ENCODE assay signal across 22 cellular contexts in genomic region chr6:31782126-31782941, GRCh38. TPM values are rescaled to one million over a fixed set of nuclear protein-coding genes. Genes with fewer than 3 reads are reported as not detected.
"Had no signal": no experiment of that assay in that cellular context is flagged by ENCODE, and none has a peak within 500 bp of the region (broad histone marks: within the 10 kb centered on the region; RNA-seq: fewer than 3 reads in every experiment).

No MANE protein-coding gene starts in this region.

- ATAC-seq: esophagus mucosa; gastroesophageal sphincter; naive thymus-derived CD4-positive, alpha-beta T cell; stimulated activated naive CD8-positive, alpha-beta T cell treated with anti-CD3 and anti-CD28 coated beads, Interleukin-15, Interleukin-2, amounts not matched to agents 100 U/mL and 50 U/mL, for 24 hours had no signal

- H3K27me3 ChIP-seq: gastroesophageal sphincter, spleen, tibial artery had no signal

- H3K27me3 Mint-ChIP-seq: activated naive CD4-positive, alpha-beta T cell treated with anti-CD3 and anti-CD28 coated beads, Interleukin-2, amount 50 U/mL, for 24 hours; naive thymus-derived CD4-positive, alpha-beta T cell had no signal

- H3K4me3 Mint-ChIP-seq: activated naive CD4-positive, alpha-beta T cell treated with anti-CD3 and anti-CD28 coated beads, Interleukin-2, amount 50 U/mL, for 24 hours; immature natural killer cell; naive thymus-derived CD4-positive, alpha-beta T cell had no signal

- H3K9me3 Mint-ChIP-seq: activated naive CD4-positive, alpha-beta T cell treated with anti-CD3 and anti-CD28 coated beads, Interleukin-2, amount 50 U/mL, for 24 hours; immature natural killer cell; naive thymus-derived CD4-positive, alpha-beta T cell had no signal

- H3K27ac ChIP-seq: gastroesophageal sphincter, parathyroid adenoma, tibial artery had no signal

- H3K27ac Mint-ChIP-seq: activated naive CD4-positive, alpha-beta T cell treated with anti-CD3 and anti-CD28 coated beads, Interleukin-2, amount 50 U/mL, for 24 hours; immature natural killer cell had no signal

- H3K4me3 ChIP-seq: gastroesophageal sphincter, spleen, tibial artery had no signal

- H3K9me3 ChIP-seq: gastroesophageal sphincter, spleen, tibial artery had no signal

- DNase-seq: activated CD4-positive, CD25-positive, alpha-beta regulatory T cell treated with anti-CD3 and anti-CD28 coated beads, Interleukin-2, amount 50 U/mL, for 72 hours; activated CD8-positive, alpha-beta memory T cell treated with anti-CD3 and anti-CD28 coated beads for 24 hours; activated CD8-positive, alpha-beta memory T cell treated with anti-CD3 and anti-CD28 coated beads, Interleukin-2, amount 50 U/mL, for 48 hours; activated effector memory CD4-positive, alpha-beta T cell treated with Interleukin-2 at 50 U/mL for 16 hours; activated T-cell treated with anti-CD3 and anti-CD28 coated beads, Interleukin-2, amount 50 U/mL, for 48 hours; effector CD4-positive, alpha-beta T cell; immature natural killer cell; mesendoderm; naive thymus-derived CD4-positive, alpha-beta T cell; spleen; stimulated activated CD4-positive, alpha-beta T cell treated with anti-CD3 and anti-CD28 coated beads, Interleukin-4, amount 100 ng/mL, for 4 hours; stimulated activated naive CD8-positive, alpha-beta T cell treated with anti-CD3 and anti-CD28 coated beads, Interleukin-15, Interleukin-2, amounts not matched to agents 100 U/mL and 50 U/mL, for 24 hours; substantia nigra; tibial artery had no signal

- H3K9ac ChIP-seq: parathyroid adenoma had no signal

- FAIRE-seq: astrocyte, bronchial epithelial cell, urothelium cell line had no signal

- H2AFZ ChIP-seq: parathyroid adenoma had no signal

RNA-seq across cellular contexts. Expression of gene VWA7, which starts 5.2 kb away (rescaled TPM):
- polyA plus RNA-seq: naive thymus-derived CD4-positive, alpha-beta T cell had no signal

RNA-seq across cellular contexts. Expression of gene SAPCD1, which starts 19.9 kb away (rescaled TPM):
- total RNA-seq: cerebellum had no signal
- polyA plus RNA-seq: immature natural killer cell; naive thymus-derived CD4-positive, alpha-beta T cell had no signal
